In genomic region chr7:136030867-136031318, GRCh38 we compare ENCODE assay signal across 13 cellular contexts. TPM values are rescaled to one million over a fixed set of nuclear protein-coding genes. Genes with fewer than 3 reads are reported as not detected.
DNase-seq lines count a peak whose midpoint lies in the region; ATAC-seq and TF ChIP-seq lines count a peak whose summit lies in the region.
"Had no signal": no experiment of that assay in that cellular context is flagged by ENCODE, and none has a peak within 500 bp of the region (broad histone marks: within the 10 kb centered on the region; RNA-seq: fewer than 3 reads in every experiment).

No MANE protein-coding gene starts in this region.

- H3K9me2 ChIP-seq in OCI-LY7 (ENCODE audit: insufficient read depth, low read length): no peaks in the 10 kb centered on the region

- in situ Hi-C loops in GM13977 (cut with MboI; ENCODE audit: low pct_unique_long_range_greater_than_20kb, low sequenced_read_pairs, unreplicated experiment): no loop called here

- H3K27ac ChIP-seq in RWPE2 (ENCODE audit: poor library complexity, severe bottlenecking) (peak overlapping the region; percentile 59), OCI-LY7 (ENCODE audit: low read depth, low read length, poor library complexity, severe bottlenecking) (no peak overlapping the region)
- H3K27ac ChIP-seq: SK-N-MC had no signal

- H3K4me3 ChIP-seq in RWPE2 (ENCODE audit: severe bottlenecking) (no peak overlapping the region), OCI-LY7 (ENCODE audit: low read depth, low read length, poor library complexity, severe bottlenecking) (no peak overlapping the region)
- H3K4me3 ChIP-seq: SK-N-MC had no signal

- H3K36me3 ChIP-seq in RWPE2 (ENCODE audit: low read depth) (no peaks in the 10 kb centered on the region), OCI-LY7 (ENCODE audit: insufficient read depth, low read length) (no peaks in the 10 kb centered on the region)

- POLR2A ChIA-PET in OCI-LY7 (lab: Charles Lee): interaction anchor here (0.9 kb wide), 1 partner anchor 238 kb away, joined by 3 read pairs; no protein-coding TSS in a partner anchor

- no peaks in the 10 kb centered on the region for H3K9me3 ChIP-seq in RWPE2 (ENCODE audit: severe bottlenecking)
- H3K9me3 ChIP-seq in OCI-LY7 (ENCODE audit: low read length): no peaks in the 10 kb centered on the region

- DNase-seq in GM13977 (ENCODE audit: low spot score): peak; percentile 43
- no peak for DNase-seq in RWPE2 (ENCODE audit: low spot score)
- DNase-seq in OCI-LY7 (ENCODE audit: low spot score): no peak
- no peak for DNase-seq in KG1 (lab: John Stamatoyannopoulos, UW)
- no peak for DNase-seq in OCI-M1 (lab: John Stamatoyannopoulos, UW)
- DNase-seq in activated CD8-positive, alpha-beta memory T cell treated with anti-CD3 and anti-CD28 coated beads, Interleukin-2, amount 50 U/mL, for 48 hours: no peak
- DNase-seq: CD8-positive, alpha-beta memory T cell; HCEC 1CT; NCI-H187 had no signal

- H3K4me1 ChIP-seq in RWPE2 (ENCODE audit: insufficient read depth, poor library complexity, severe bottlenecking) (peaks cover 27% of the 10 kb centered on the region), OCI-LY7 (ENCODE audit: insufficient read depth, low read length, poor library complexity, severe bottlenecking) (no peaks in the 10 kb centered on the region)

- TF ChIP-seq CTCF in GM13977 (IDR thresholded peaks at IDR 0.05; ENCODE audit: extremely low read depth, insufficient read depth, missing control alignments) (no peak), RWPE2 (IDR thresholded peaks at IDR 0.05; ENCODE audit: poor library complexity, severe bottlenecking) (no peak), OCI-LY7 (conservative IDR thresholded peaks at IDR 0.05; ENCODE audit: low read length) (no peak)

- no peaks in the 10 kb centered on the region for H4K20me1 ChIP-seq in OCI-LY7 (ENCODE audit: insufficient read depth, low read length)

- ATAC-seq in GM19372 (IDR thresholded peaks at IDR 0.05; ENCODE audit: low read depth, unreplicated experiment): peak; percentile 60
- peak; percentile 70 for ATAC-seq in HG02943 (IDR thresholded peaks at IDR 0.05; ENCODE audit: low read depth, unreplicated experiment)
- peak; percentile 83 for ATAC-seq in RWPE2 (ENCODE audit: low read depth)
- ATAC-seq: sciatic nerve had no signal

- no peaks in the 10 kb centered on the region for H3K79me2 ChIP-seq in OCI-LY7 (ENCODE audit: insufficient read depth, low read depth, low read length)

- H3K27me3 ChIP-seq in RWPE2 (ENCODE audit: insufficient read depth, poor library complexity, severe bottlenecking): no peaks in the 10 kb centered on the region

- H3K4me2 ChIP-seq in OCI-LY7 (ENCODE audit: low read length): no peak overlapping the region

- intact Hi-C loops in OCI-LY7 (cut with micrococcal nuclease; ENCODE audit: unreplicated experiment): no loop called here

- no TSS peak for BruUV-seq in OCI-LY7 (replicated peaks; lab: Mats Ljungman, UMichigan)

- CTCF ChIA-PET in OCI-LY7 (lab: Charles Lee; ENCODE audit: unreplicated experiment): no interaction called here

- H2AFZ ChIP-seq in OCI-LY7 (ENCODE audit: low read length): no peak overlapping the region

RNA-seq across cellular contexts. Expression of gene MTPN, which starts 53.7 kb away (rescaled TPM):
- 83.9 and 91.3 TPM in 2 replicates for total RNA-seq in OCI-LY7 (2014; rRNA removed; shearing (Covaris generic))
- total RNA-seq in OCI-LY7 (2022): 281 and 346 TPM in 2 replicates
